ENCODE assay signal across 1 cellular context in the genomic region with DNA sequence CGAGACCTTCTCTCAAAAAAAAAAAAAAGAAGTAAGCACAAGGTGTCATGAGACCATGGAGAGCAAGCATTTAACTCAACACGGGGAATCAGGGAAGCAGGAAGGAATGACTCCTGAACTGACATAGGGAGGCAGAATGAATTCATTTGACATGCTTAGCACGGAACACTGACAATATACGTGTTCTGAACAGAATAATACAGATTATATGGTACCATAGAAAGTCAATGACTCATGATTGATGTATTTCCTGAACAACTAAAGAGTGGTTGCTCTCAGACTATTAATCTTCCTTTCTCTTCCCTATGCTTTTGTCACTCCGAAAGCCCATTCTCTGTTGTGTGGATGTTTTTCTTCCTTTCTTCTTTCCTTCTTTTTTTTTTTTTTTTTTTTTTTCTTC.
TF ChIP-seq lines count a peak whose summit lies in the region.

No MANE protein-coding gene starts in this region.

TF ChIP-seq in endothelial cell of umbilical vein, 7 proteins besides CTCF, POLR2A, EP300 and RAD21 (continued from another document):
- TF ChIP-seq, protein P1, sequence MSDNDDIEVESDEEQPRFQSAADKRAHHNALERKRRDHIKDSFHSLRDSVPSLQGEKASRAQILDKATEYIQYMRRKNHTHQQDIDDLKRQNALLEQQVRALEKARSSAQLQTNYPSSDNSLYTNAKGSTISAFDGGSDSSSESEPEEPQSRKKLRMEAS (IDR thresholded peaks at IDR 0.05; ENCODE audit: insufficient read depth, insufficient read length) = no peak
